10 cellular contexts compared by ENCODE assay signal in the genomic region with DNA sequence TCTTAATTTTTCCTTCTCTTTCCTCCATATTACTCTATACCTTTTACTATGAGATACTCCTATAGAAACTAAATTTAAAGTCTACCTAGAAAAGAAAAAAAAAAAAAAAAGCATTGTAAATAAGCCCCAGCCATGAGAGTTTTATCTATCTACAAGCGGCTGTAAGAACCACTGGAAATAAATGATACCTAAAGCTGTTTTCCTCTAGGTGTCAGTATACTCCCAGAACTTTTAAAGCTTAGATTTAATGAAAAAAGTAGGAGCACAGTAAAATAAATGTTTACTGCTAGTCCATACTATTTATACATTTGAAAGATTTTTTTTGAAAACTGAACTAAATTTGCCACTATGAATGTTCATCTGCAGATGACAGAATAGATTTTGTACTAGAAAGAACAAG. TPM values are rescaled to one million over a fixed set of nuclear protein-coding genes. Genes with fewer than 3 reads are reported as not detected.
A peak's percentile ranks its signal among the peaks of the same experiment; 100 is the strongest.
DNase-seq lines count a peak whose midpoint lies in the region; ATAC-seq, FAIRE-seq and TF ChIP-seq lines count a peak whose summit lies in the region.
"Had no signal": no experiment of that assay in that cellular context is flagged by ENCODE, and none has a peak within 500 bp of the region (broad histone marks: within the 10 kb centered on the region; RNA-seq: fewer than 3 reads in every experiment).

No MANE protein-coding gene starts in this region.

- FAIRE-seq in frontal cortex (lab: Jason Lieb, UNC): peak; percentile 68

- no peaks in the 10 kb centered on the region for H3K36me3 ChIP-seq in Panc1 (ENCODE audit: control insufficient read depth, insufficient read depth, low read length)
- H3K36me3 ChIP-seq in tibial artery: no peaks in the 10 kb centered on the region
- H3K36me3 ChIP-seq: BLaER1 treated with 17β-estradiol and CSF1 and Interleukin-3, amounts not matched to agents 10 nM and 100 nM had no signal

- POLR2A ChIA-PET in Panc1 (lab: Charles Lee): no interaction called here

- CTCF ChIA-PET in Panc1 (lab: Charles Lee): interaction anchor here (0.5 to 1.1 kb wide), 5 partner anchors 82 to 634 kb away, joined by 3 to 5 read pairs (median 3); no protein-coding TSS in a partner anchor

- H3K27ac ChIP-seq in Panc1 (ENCODE audit: low read length) (no peak overlapping the region), tibial artery (no peak overlapping the region)
- H3K27ac ChIP-seq: BLaER1 treated with 17β-estradiol and CSF1 and Interleukin-3, amounts not matched to agents 10 nM and 100 nM had no signal

- intact Hi-C loops in Panc1 (cut with micrococcal nuclease; ENCODE audit: unreplicated experiment): loop anchor here (5.0 kb wide), 2 partner anchors 313 to 368 kb away; no protein-coding TSS in a partner anchor
- intact Hi-C loops in tibial artery (cut with DNase I; ENCODE audit: low total_unique reads): loop anchor here (5.0 kb wide), 1 partner anchor 373 kb away; no protein-coding TSS in a partner anchor

- DNase-seq in NCI-H1417 (lab: John Stamatoyannopoulos, UW): peak in 2 of 3 experiments; percentile 22
- no peak for DNase-seq in NCI-H1417 treated with DMSO at 0.1 percent for 48 hours (lab: John Stamatoyannopoulos, UW)
- no peak for DNase-seq in Panc1 (ENCODE audit: low read depth, low spot score)
- no peak for DNase-seq in frontal cortex (ENCODE audit: low spot score in 2 of 2)
- no peak for DNase-seq in tibial artery
- DNase-seq in activated gamma-delta T cell (lab: John Stamatoyannopoulos, UW): no peak

- H3K4me1 ChIP-seq in Panc1 (ENCODE audit: control insufficient read depth, insufficient read depth, low read length) (no peaks in the 10 kb centered on the region), tibial artery (no peaks in the 10 kb centered on the region)
- H3K4me1 ChIP-seq: BLaER1 treated with 17β-estradiol and CSF1 and Interleukin-3, amounts not matched to agents 10 nM and 100 nM had no signal

- H3K4me3 ChIP-seq in Panc1 (ENCODE audit: low read depth in 2 of 2, low read length in 2 of 2) (no peak overlapping the region), tibial artery (no peak overlapping the region)
- H3K4me3 ChIP-seq: BLaER1 treated with 17β-estradiol and CSF1 and Interleukin-3, amounts not matched to agents 10 nM and 100 nM had no signal

- TF ChIP-seq CTCF in Panc1 (IDR thresholded peaks at IDR 0.05) (peak; percentile 33; the same call in 1 of the 2 replicates), tibial artery (IDR thresholded peaks at IDR 0.05) (peak; percentile 55 to 57)

- in situ Hi-C loops in Panc1 (cut with HindIII; ENCODE audit: low pct_unique_long_range_greater_than_20kb, low sequenced_read_pairs): no loop called here

- H3K9me3 ChIP-seq in Panc1 (ENCODE audit: control insufficient read depth, insufficient read depth, low read depth, low read length): no peaks in the 10 kb centered on the region
- H3K9me3 ChIP-seq in tibial artery: no peaks in the 10 kb centered on the region
- H3K9me3 ChIP-seq: BLaER1 treated with 17β-estradiol and CSF1 and Interleukin-3, amounts not matched to agents 10 nM and 100 nM had no signal

- ATAC-seq in Panc1 (no peak), GM18870 (IDR thresholded peaks at IDR 0.05; ENCODE audit: unreplicated experiment) (no peak), HG02938 (IDR thresholded peaks at IDR 0.05; ENCODE audit: unreplicated experiment) (no peak)

- H3K27me3 ChIP-seq in Panc1 (ENCODE audit: control insufficient read depth, insufficient read depth, low read length): no peaks in the 10 kb centered on the region
- no peaks in the 10 kb centered on the region for H3K27me3 ChIP-seq in tibial artery
- H3K27me3 ChIP-seq: BLaER1 treated with 17β-estradiol and CSF1 and Interleukin-3, amounts not matched to agents 10 nM and 100 nM had no signal

- BruUV-seq in Panc1 (replicated peaks; lab: Mats Ljungman, UMichigan): no TSS peak

RNA-seq across cellular contexts. Expression of gene TYRP1, which starts 26.2 kb away (rescaled TPM):
- 0.23 TPM for total RNA-seq in Panc1 (2021; ENCODE audit: unreplicated experiment)
- polyA plus RNA-seq in Panc1 (2012; ENCODE audit: insufficient read length): not detected
- total RNA-seq in frontal cortex: 2.4 TPM
- total RNA-seq: T-helper 2 cell treated with Interferon-gamma antibody and Interleukin-4, amounts not matched to agents 100 ng/mL and 5 ng/mL, for 36 hours had no signal

RNA-seq across cellular contexts. Expression of gene LURAP1L, which starts 55.4 kb away (rescaled TPM):
- total RNA-seq in Panc1 (2021; ENCODE audit: unreplicated experiment) (6.8 TPM), frontal cortex (1.6 TPM)
- polyA plus RNA-seq in Panc1 (2012; ENCODE audit: insufficient read length): 4.3 TPM
- total RNA-seq: T-helper 2 cell treated with Interferon-gamma antibody and Interleukin-4, amounts not matched to agents 100 ng/mL and 5 ng/mL, for 36 hours had no signal

Comparison
In these comparisons a context has a peak if more than half of its experiments do, and no peak if none do; other contexts are left out.
1. DNase-seq: peak in NCI-H1417 (2 of 3); none in NCI-H1417 treated with DMSO at 0.1 percent for 48 hours (single experiment), Panc1 (single experiment), frontal cortex (0 of 2), tibial artery (0 of 2) and activated gamma-delta T cell (single experiment).